In genomic region chrX:40146471-40147398, GRCh38 we compare ENCODE assay signal across 1 cellular context.
TF ChIP-seq lines count a peak whose summit lies in the region.

No MANE protein-coding gene starts in this region.

TF ChIP-seq in GM12878, 131 proteins besides CTCF, POLR2A, EP300 and RAD21 (continued from another document):
- TF ChIP-seq REST (IDR thresholded peaks at IDR 0.05; ENCODE audit: low read depth, low read length) (no peak), MYB (IDR thresholded peaks at IDR 0.05; ENCODE audit: borderline replicate concordance, low read depth, low read length) (no peak), BCL11A (IDR thresholded peaks at IDR 0.05; ENCODE audit: low read depth, low read length) (no peak), E4F1 (IDR thresholded peaks at IDR 0.05; ENCODE audit: borderline replicate concordance, partially characterized antibody) (no peak), CBX3 (IDR thresholded peaks at IDR 0.05; ENCODE audit: borderline replicate concordance, low read depth) (no peak), RB1 (IDR thresholded peaks at IDR 0.05; ENCODE audit: borderline replicate concordance) (no peak), NFYA (IDR thresholded peaks at IDR 0.05; ENCODE audit: borderline replicate concordance, low read depth, low read length) (no peak), MTA3 (IDR thresholded peaks at IDR 0.05; ENCODE audit: borderline replicate concordance, low read length) (no peak), PRDM15 (CRISPR knock-in tag; IDR thresholded peaks at IDR 0.05) (no peak), HDAC6 (IDR thresholded peaks at IDR 0.05; ENCODE audit: unreplicated experiment) (no peak), CHD2 (IDR thresholded peaks at IDR 0.05; ENCODE audit: borderline replicate concordance, low read depth, low read length) (no peak), ZBTB4 (CRISPR knock-in tag; IDR thresholded peaks at IDR 0.05) (no peak), ZZZ3 (IDR thresholded peaks at IDR 0.05; ENCODE audit: control insufficient read depth, insufficient read length, low read depth) (no peak), ZBTB40 (IDR thresholded peaks at IDR 0.05; ENCODE audit: borderline replicate concordance) (no peak)
